8 cellular contexts compared by ENCODE assay signal in genomic region chr18:58998421-58999203, GRCh38.
DNase-seq lines count a peak whose midpoint lies in the region; ATAC-seq lines count a peak whose summit lies in the region.

No MANE protein-coding gene starts in this region.

- peak overlapping the region in 5 of 8 donors; percentile 16 to 57 (median 22) for H3K4me3 Mint-ChIP-seq in naive B cell

- H3K9me3 Mint-ChIP-seq in naive B cell: peaks cover 0 to 4% (median 0%) of the 10 kb centered on the region in 7 donors

- ATAC-seq in naive B cell (ENCODE audit: low read depth in 2 of 2): peak; percentile 47 to 76

- DNase-seq in EL: peak; percentile 77
- DNase-seq in HS-27A (ENCODE audit: low read depth): peak; percentile 53
- peak; percentile 80 for DNase-seq in cerebellum (ENCODE audit: low spot score)
- no peak for DNase-seq in naive B cell
- no peak for DNase-seq in NCI-H2196 treated with DMSO at 0.1 percent for 48 hours (lab: John Stamatoyannopoulos, UW; ENCODE audit: unreplicated experiment)
- DNase-seq in activated CD8-positive, alpha-beta memory T cell treated with anti-CD3 and anti-CD28 coated beads for 24 hours: no peak
- DNase-seq in NCI-H2227 (lab: John Stamatoyannopoulos, UW; ENCODE audit: unreplicated experiment): no peak
- no peak for DNase-seq in NCI-H1092 (lab: John Stamatoyannopoulos, UW)

- no peak overlapping the region for H3K27ac Mint-ChIP-seq in naive B cell

- H3K27me3 Mint-ChIP-seq in naive B cell: peaks cover 0 to 8% (median 0%) of the 10 kb centered on the region in 3 donors

- H3K4me1 Mint-ChIP-seq in naive B cell: peaks cover 5 to 15% (median 14%) of the 10 kb centered on the region in 3 donors

- no peaks in the 10 kb centered on the region for H3K36me3 Mint-ChIP-seq in naive B cell

Comparison
In these comparisons a context has a peak if more than half of its experiments do, and no peak if none do; other contexts are left out.
1. DNase-seq: peak in EL (single experiment), HS-27A (single experiment) and cerebellum (single experiment); none in naive B cell (single experiment), NCI-H2196 treated with DMSO at 0.1 percent for 48 hours (single experiment), activated CD8-positive, alpha-beta memory T cell treated with anti-CD3 and anti-CD28 coated beads for 24 hours (single experiment), NCI-H2227 (single experiment) and NCI-H1092 (single experiment).